In the genomic region with DNA sequence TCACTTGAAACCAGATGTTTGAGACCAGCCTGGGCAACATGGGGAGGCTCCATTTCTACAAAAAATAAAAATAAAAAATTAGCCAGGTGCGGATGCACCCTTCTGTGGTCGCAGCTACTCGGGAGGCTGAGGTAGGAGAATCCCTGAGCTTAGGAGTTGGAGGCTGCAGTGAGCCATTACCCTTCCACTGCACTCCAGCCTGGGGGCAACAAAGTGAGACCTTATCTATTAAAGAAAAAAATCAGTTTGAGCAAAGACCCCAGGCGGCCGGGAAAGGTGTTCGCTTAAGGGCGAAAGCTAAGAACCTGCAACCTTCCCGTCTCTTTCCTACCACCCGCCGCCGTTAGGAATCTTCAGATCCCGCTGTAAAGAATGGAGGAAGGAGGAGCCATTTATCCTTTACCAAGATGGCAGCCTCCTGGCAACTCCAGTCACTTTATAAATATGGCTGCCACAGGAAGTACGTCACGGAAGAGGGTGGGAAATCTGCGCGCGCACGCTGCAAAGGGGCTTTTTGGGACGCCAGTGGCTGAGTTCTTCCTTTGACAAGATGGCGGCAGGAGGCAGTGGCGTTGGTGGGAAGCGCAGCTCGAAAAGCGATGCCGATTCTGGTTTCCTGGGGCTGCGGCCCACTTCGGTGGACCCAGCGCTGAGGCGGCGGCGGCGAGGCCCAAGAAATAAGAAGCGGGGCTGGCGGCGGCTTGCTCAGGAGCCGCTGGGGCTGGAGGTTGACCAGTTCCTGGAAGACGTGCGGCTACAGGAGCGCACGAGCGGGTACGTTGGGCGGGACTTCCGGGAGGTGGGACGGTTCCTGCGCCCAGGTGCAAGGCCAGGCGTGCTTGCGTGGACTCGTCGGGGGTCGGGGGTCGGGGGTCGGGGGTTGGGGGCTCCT, we compare ENCODE assay signal across 8 cellular contexts. TPM values are rescaled to one million over a fixed set of nuclear protein-coding genes. Genes with fewer than 3 reads are reported as not detected.
A peak's percentile ranks its signal among the peaks of the same experiment; 100 is the strongest.
DNase-seq lines count a peak whose midpoint lies in the region; ATAC-seq, FAIRE-seq and TF ChIP-seq lines count a peak whose summit lies in the region.

A gene (plus strand): TSS at position 537 of the 892 bp plus-strand sequence. CDS start 14 bp downstream, at position 551.

- ATAC-seq in GM21526 (IDR thresholded peaks at IDR 0.05; ENCODE audit: low FRiP score, unreplicated experiment): peak; percentile 52

- POLR2A ChIA-PET in endothelial cell of umbilical vein (lab: Charles Lee): interaction anchor here (0.6 to 1.6 kb wide), 3 partner anchors 32 to 287 kb away, joined by 3 to 5 read pairs (median 4); a partner anchor contains a TSS

- peak; percentile 98 for FAIRE-seq in endothelial cell of umbilical vein (lab: Jason Lieb, UNC)

- H3K9me3 Mint-ChIP-seq in Calu3 (ENCODE audit: low read depth, unreplicated experiment) (peaks cover 2% of the 10 kb centered on the region), IgD-negative memory B cell (peaks cover 0 to 3% (median 0%) of the 10 kb centered on the region in 3 donors)

- H3K27me3 ChIP-seq in endothelial cell of umbilical vein (ENCODE audit: control insufficient read depth in 2 of 2, insufficient read depth in 2 of 2, low read length in 2 of 2): no peaks in the 10 kb centered on the region

- no peaks in the 10 kb centered on the region for H3K27me3 Mint-ChIP-seq in Calu3 (ENCODE audit: unreplicated experiment)
- no peaks in the 10 kb centered on the region for H3K27me3 Mint-ChIP-seq in IgD-negative memory B cell

- BruUV-seq in Calu3 (replicated peaks; lab: Mats Ljungman, UMichigan) (TSS peak; percentile 88), endothelial cell of umbilical vein (replicated peaks; lab: Mats Ljungman, UMichigan) (TSS peak; percentile 57)

- intact Hi-C loops in Calu3 (cut with micrococcal nuclease; ENCODE audit: unreplicated experiment) (loop anchor here (2.0 kb wide), 2 partner anchors 16 to 32 kb away; a partner anchor contains a TSS), endothelial cell of umbilical vein (cut with micrococcal nuclease) (no loop called here)

- H3K27ac ChIP-seq in endothelial cell of umbilical vein (ENCODE audit: insufficient read depth, low read depth, low read length): peak within 1 kb of the TSS; percentile 78

- CTCF ChIA-PET in Calu3 (lab: Charles Lee): interaction anchor here (0.6 to 1.7 kb wide), 3 partner anchors 16 to 33 kb away, joined by 3 to 8 read pairs (median 3); a partner anchor contains a TSS
- CTCF ChIA-PET in endothelial cell of umbilical vein (lab: Charles Lee): interaction anchor here (0.8 to 8.7 kb wide), 4 partner anchors 21 to 309 kb away, joined by 5 to 258 read pairs (median 17); a partner anchor contains a TSS

- H3K9ac ChIP-seq in endothelial cell of umbilical vein (replicated peaks; ENCODE audit: extremely low read depth, insufficient read depth, low read length): peak within 1 kb of the TSS; percentile 92

- H3K36me3 Mint-ChIP-seq in Calu3 (ENCODE audit: insufficient read depth, unreplicated experiment) (peaks cover 97% of the 10 kb centered on the region), IgD-negative memory B cell (peaks cover 7% of the 10 kb centered on the region)

- H3K9me3 ChIP-seq in endothelial cell of umbilical vein (replicated peaks; ENCODE audit: control insufficient read depth, insufficient read depth, low read length): no peaks in the 10 kb centered on the region

- TF ChIP-seq CTCF in Calu3 (IDR thresholded peaks at IDR 0.05; ENCODE audit: unreplicated experiment) (no peak), endothelial cell of umbilical vein (IDR thresholded peaks at IDR 0.05; ENCODE audit: extremely low read depth in 1 of 2, insufficient read depth in 1 of 2, low read depth in 1 of 2, low read length in 2 of 2) (no peak)

- H3K9me1 ChIP-seq in endothelial cell of umbilical vein (replicated peaks; ENCODE audit: control insufficient read depth, extremely low read depth, insufficient read depth, low read length): no peaks in the 10 kb centered on the region

- peak within 1 kb of the TSS; percentile 66 to 87 (median 80) for H3K4me3 ChIP-seq in endothelial cell of umbilical vein (replicated peaks in 1 of 3; ENCODE audit: insufficient read depth in 1 of 3, low read depth in 1 of 3, low read length in 3 of 3)

- peak; percentile 96 for DNase-seq in Calu3
- DNase-seq in OCI-M1 (lab: John Stamatoyannopoulos, UW): peak; percentile 98
- DNase-seq in activated T-cell treated with anti-CD3 and anti-CD28 coated beads for 1 hour (ENCODE audit: low read depth): peak; percentile 98
- DNase-seq in endothelial cell of umbilical vein (ENCODE audit: low read depth, low spot score): peak; percentile 98
- peak; percentile 94 for DNase-seq in middle frontal gyrus (ENCODE audit: extremely low spot score, low spot score)
- peak; percentile 95 to 98 for DNase-seq in stimulated activated CD8-positive, alpha-beta memory T cell treated with anti-CD3 and anti-CD28 coated beads, Interleukin-2, amount 100 ng/mL, for 1 hour (ENCODE audit: low read depth in 2 of 2)

- peaks cover 34% of the 10 kb centered on the region for H3K79me2 ChIP-seq in endothelial cell of umbilical vein (ENCODE audit: control insufficient read depth, insufficient read depth, low read length)

- no peaks in the 10 kb centered on the region for H4K20me1 ChIP-seq in endothelial cell of umbilical vein (replicated peaks; ENCODE audit: control insufficient read depth, extremely low read depth, insufficient read depth, low read length)

- dilution Hi-C loops in endothelial cell of umbilical vein (cut with MboI; ENCODE audit: extremely low pct_ligation_motif_present, low sequenced_read_pairs): no loop called here

- H3K4me1 ChIP-seq in endothelial cell of umbilical vein (ENCODE audit: control insufficient read depth, extremely low read depth, insufficient read depth, low read length): peaks cover 21% of the 10 kb centered on the region

- peaks cover 14 to 32% of the 10 kb centered on the region in 2 experiments for H3K36me3 ChIP-seq in endothelial cell of umbilical vein (ENCODE audit: control insufficient read depth in 2 of 2, extremely low read depth in 1 of 2, insufficient read depth in 2 of 2, low read length in 2 of 2)

- H3K27ac Mint-ChIP-seq in Calu3 (ENCODE audit: unreplicated experiment): peak within 1 kb of the TSS; percentile 98
- peak within 1 kb of the TSS; percentile 98 to 100 (median 99) for H3K27ac Mint-ChIP-seq in IgD-negative memory B cell

- peak within 1 kb of the TSS; percentile 92 for H3K4me3 Mint-ChIP-seq in Calu3 (ENCODE audit: low read depth, unreplicated experiment)
- H3K4me3 Mint-ChIP-seq in IgD-negative memory B cell: peak within 1 kb of the TSS; percentile 96 to 99 (median 99)

- TF ChIP-seq POLR2A in endothelial cell of umbilical vein (IDR thresholded peaks at IDR 0.05; ENCODE audit: low read depth, low read length): peak; percentile 85

- peak within 1 kb of the TSS; percentile 79 for H3K4me2 ChIP-seq in endothelial cell of umbilical vein (ENCODE audit: insufficient read depth, low read length)

- peak within 1 kb of the TSS; percentile 68 for H2AFZ ChIP-seq in endothelial cell of umbilical vein (ENCODE audit: low read depth, low read length)

- H3K4me1 Mint-ChIP-seq in Calu3 (ENCODE audit: low read depth, unreplicated experiment): peaks cover 24% of the 10 kb centered on the region
- H3K4me1 Mint-ChIP-seq in IgD-negative memory B cell: peaks cover 11 to 25% (median 19%) of the 10 kb centered on the region in 3 donors

TF ChIP-seq in endothelial cell of umbilical vein, 7 proteins besides CTCF, POLR2A, EP300 and RAD21:
- TF ChIP-seq, protein P1, sequence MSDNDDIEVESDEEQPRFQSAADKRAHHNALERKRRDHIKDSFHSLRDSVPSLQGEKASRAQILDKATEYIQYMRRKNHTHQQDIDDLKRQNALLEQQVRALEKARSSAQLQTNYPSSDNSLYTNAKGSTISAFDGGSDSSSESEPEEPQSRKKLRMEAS (IDR thresholded peaks at IDR 0.05; ENCODE audit: insufficient read depth, insufficient read length): no peak
- TF ChIP-seq POLR2AphosphoS5 (IDR thresholded peaks at IDR 0.05; ENCODE audit: insufficient read depth, low read depth, low read length): peak; percentile 95
- TF ChIP-seq JUN (IDR thresholded peaks at IDR 0.05; ENCODE audit: borderline replicate concordance, insufficient read depth, insufficient read length, low read depth): no peak
- TF ChIP-seq GATA2 (IDR thresholded peaks at IDR 0.05; ENCODE audit: insufficient read depth, insufficient read length, low read depth, low read length): no peak
- TF ChIP-seq MYC (IDR thresholded peaks at IDR 0.05; ENCODE audit: low read depth, low read length): peak; percentile 8

RNA-seq across cellular contexts. Expression of the gene that starts here (rescaled TPM):
- total RNA-seq in Calu3 (2022): 193 and 222 TPM in 2 replicates
- 304 TPM for polyA plus RNA-seq in IgD-negative memory B cell
- total RNA-seq in endothelial cell of umbilical vein: 150 and 189 TPM in 2 replicates
- 119 and 127 TPM in 2 replicates for polyA plus RNA-seq in endothelial cell of umbilical vein
- polyA plus RNA-seq in endothelial cell of umbilical vein (2011; cell fraction: cytosol; rRNA removed): 147 and 201 TPM in 2 replicates
- 100 and 102 TPM in 2 replicates for polyA plus RNA-seq in endothelial cell of umbilical vein (2011; cell fraction: nucleus; rRNA removed)
- 170 and 319 TPM in 2 replicates for polyA plus RNA-seq in endothelial cell of umbilical vein (2012)
- polyA minus RNA-seq in endothelial cell of umbilical vein: 49.1 and 63.5 TPM in 2 replicates
- 124 TPM for polyA minus RNA-seq in endothelial cell of umbilical vein (2011; cell fraction: cytosol; rRNA and poly(A)+ RNA removed)
- 40.5 and 45.3 TPM in 2 replicates for polyA minus RNA-seq in endothelial cell of umbilical vein (2011; cell fraction: nucleus; rRNA and poly(A)+ RNA removed)

Comparison
In these comparisons a context has a peak if more than half of its experiments do, and no peak if none do; other contexts are left out.
1. Peak in every context shown above with its lines: DNase-seq, ATAC-seq, H3K4me3 ChIP-seq and H3K27ac ChIP-seq.